ENCODE assay signal across 20 cellular contexts in the genomic region with DNA sequence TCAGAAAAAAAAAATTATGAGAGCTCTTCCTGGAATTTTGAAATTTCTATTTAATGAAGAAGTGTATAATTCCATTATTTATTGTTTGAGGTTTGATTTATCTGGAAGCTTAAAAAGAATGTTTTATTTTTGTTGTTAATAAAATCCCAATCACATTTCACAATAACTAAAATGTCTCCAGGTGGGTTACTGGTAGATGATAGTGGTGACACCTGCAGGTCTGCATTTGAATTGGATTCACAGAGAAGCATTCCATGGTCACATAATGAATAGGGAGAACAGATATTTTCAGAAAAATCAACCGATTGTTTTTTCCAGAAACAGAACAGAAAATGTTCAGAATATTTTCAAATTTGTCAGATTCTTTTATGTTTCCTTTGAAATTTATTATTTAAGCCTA. TPM values are rescaled to one million over a fixed set of nuclear protein-coding genes. Genes with fewer than 3 reads are reported as not detected.
DNase-seq lines count a peak whose midpoint lies in the region; ATAC-seq and TF ChIP-seq lines count a peak whose summit lies in the region.
"Had no signal": no experiment of that assay in that cellular context is flagged by ENCODE, and none has a peak within 500 bp of the region (broad histone marks: within the 10 kb centered on the region; RNA-seq: fewer than 3 reads in every experiment).

No MANE protein-coding gene starts in this region.

- H3K27ac Mint-ChIP-seq in HFFc6 (no peak overlapping the region), endothelial cell (ENCODE audit: unreplicated experiment) (no peak overlapping the region), type B pancreatic cell (no peak overlapping the region)
- H3K27ac Mint-ChIP-seq: B cell had no signal

- peak; percentile 61 for ATAC-seq in left lobe of liver
- ATAC-seq: pancreas had no signal

- peak; percentile 60 for TF ChIP-seq CTCF in C4-2B (conservative IDR thresholded peaks at IDR 0.05)
- peak; percentile 29; the same call in 1 of the 2 replicates for TF ChIP-seq CTCF in HFFc6 (IDR thresholded peaks at IDR 0.05)
- no peak for TF ChIP-seq CTCF in endothelial cell (IDR thresholded peaks at IDR 0.05; ENCODE audit: unreplicated experiment)
- TF ChIP-seq CTCF in type B pancreatic cell (conservative IDR thresholded peaks at IDR 0.05), result no peak

- H3K27me3 Mint-ChIP-seq in HFFc6 (ENCODE audit: insufficient read depth) (no peaks in the 10 kb centered on the region), endothelial cell (ENCODE audit: unreplicated experiment) (no peaks in the 10 kb centered on the region), type B pancreatic cell (no peaks in the 10 kb centered on the region)
- H3K27me3 Mint-ChIP-seq: B cell had no signal

- DNase-seq in HFFc6 (no peak), SW480 (ENCODE audit: low spot score) (peak; percentile 28), left lobe of liver (ENCODE audit: low spot score) (no peak), endothelial cell (ENCODE audit: low spot score) (no peak), NCI-H510A treated with DMSO at 0.1 percent for 48 hours (lab: John Stamatoyannopoulos, UW) (no peak), cerebellar cortex (ENCODE audit: low spot score) (no peak), type B pancreatic cell (ENCODE audit: extremely low spot score, unreplicated experiment) (no peak)
- DNase-seq: activated CD4-positive, CD25-positive, alpha-beta regulatory T cell; activated gamma-delta T cell; amniotic stem cell; cerebellar nuclear complex; DMS153; foreskin melanocyte; NCI-H2081 treated with DMSO at 0.1 percent for 48 hours; NCI-H748 treated with DMSO at 0.1 percent for 48 hours; pancreas; stimulated activated CD4-positive, alpha-beta T cell treated with anti-CD3 and anti-CD28 coated beads, Interleukin-4, amount 100 ng/mL, for 4 hours had no signal

- no peaks in the 10 kb centered on the region for H3K9me3 Mint-ChIP-seq in HFFc6
- H3K9me3 Mint-ChIP-seq in endothelial cell (ENCODE audit: unreplicated experiment), result no peaks in the 10 kb centered on the region
- no peaks in the 10 kb centered on the region for H3K9me3 Mint-ChIP-seq in type B pancreatic cell

- peaks cover 8% of the 10 kb centered on the region; the same call in 1 of the 2 replicates for H3K4me1 Mint-ChIP-seq in HFFc6 (ENCODE audit: low read depth)
- no peaks in the 10 kb centered on the region for H3K4me1 Mint-ChIP-seq in endothelial cell (ENCODE audit: unreplicated experiment)
- H3K4me1 Mint-ChIP-seq in type B pancreatic cell (ENCODE audit: unreplicated experiment), result peaks cover 13% of the 10 kb centered on the region

- H3K27ac ChIP-seq in C4-2B, result no peak overlapping the region
- H3K27ac ChIP-seq: pancreas, thoracic aorta had no signal

- H3K36me3 Mint-ChIP-seq in HFFc6 (ENCODE audit: low read depth) (no peaks in the 10 kb centered on the region), endothelial cell (ENCODE audit: low read depth, unreplicated experiment) (no peaks in the 10 kb centered on the region), type B pancreatic cell (peaks cover 4% of the 10 kb centered on the region)

- H3K4me3 Mint-ChIP-seq in HFFc6, result no peak overlapping the region
- no peak overlapping the region for H3K4me3 Mint-ChIP-seq in endothelial cell (ENCODE audit: unreplicated experiment)
- H3K4me3 Mint-ChIP-seq in type B pancreatic cell, result no peak overlapping the region
- H3K4me3 Mint-ChIP-seq: B cell had no signal

RNA-seq across cellular contexts. Expression of gene ASB7, which starts 48.3 kb away (rescaled TPM):
- total RNA-seq in HFFc6 (2021; fragmentation: NEBNext Ultra II Directional; extraction: Animal tissue kit (Norgen Biotek cat#: 25700)), result 10 to 100 TPM; 10.2 to 12.5 (median 11.5) TPM
- total RNA-seq in left lobe of liver, result 7.3 TPM
- total RNA-seq in endothelial cell (ENCODE audit: unreplicated experiment), result 16.2 TPM
- total RNA-seq in type B pancreatic cell (ENCODE audit: low replicate concordance), result 14.6 and 14.8 TPM in 2 replicates

RNA-seq across cellular contexts. Expression of gene LINS1, which starts 48.7 kb away (rescaled TPM):
- 10 to 100 TPM in 1 of 6 experiments, 1 to 10 TPM in 5; 7.2 to 11.9 (median 7.4) TPM for total RNA-seq in HFFc6 (2021; fragmentation: NEBNext Ultra II Directional; extraction: Animal tissue kit (Norgen Biotek cat#: 25700))
- total RNA-seq in left lobe of liver, result 4.2 TPM
- total RNA-seq in endothelial cell (ENCODE audit: unreplicated experiment), result 10.2 TPM
- 16.2 and 17.4 TPM in 2 replicates for total RNA-seq in type B pancreatic cell (ENCODE audit: low replicate concordance)

Comparison
In these comparisons a context has a peak if more than half of its experiments do, and no peak if none do; other contexts are left out.
1. CTCF ChIP-seq: peak in C4-2B (single experiment) and HFFc6 (single experiment); none in endothelial cell (single experiment) and type B pancreatic cell (single experiment).